Comparison of ENCODE assay signal across 33 cellular contexts in the genomic region with DNA sequence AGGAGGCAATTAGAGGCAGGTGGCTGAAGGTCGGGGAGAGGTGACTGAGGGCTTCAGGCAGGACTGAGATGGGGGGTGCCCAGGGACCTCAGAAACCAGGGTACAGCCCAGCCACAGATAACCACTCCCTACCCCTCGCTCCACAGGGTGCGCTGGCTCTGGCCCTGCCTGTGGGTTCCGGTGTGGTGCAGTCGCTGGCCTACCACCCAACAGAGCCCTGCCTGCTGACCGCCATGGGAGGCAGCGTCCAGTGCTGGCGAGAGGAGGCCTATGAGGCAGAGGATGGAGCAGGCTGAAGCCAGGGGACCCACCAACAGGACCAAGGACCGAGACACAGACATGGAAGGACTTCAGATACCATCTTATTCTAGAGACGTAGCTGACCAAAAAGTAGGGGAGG. TPM values are rescaled to one million over a fixed set of nuclear protein-coding genes. Genes with fewer than 3 reads are reported as not detected.
"Had no signal": no experiment of that assay in that cellular context is flagged by ENCODE, and none has a peak within 500 bp of the region (broad histone marks: within the 10 kb centered on the region; RNA-seq: fewer than 3 reads in every experiment).

No MANE protein-coding gene starts in this region.

- H3K27ac Mint-ChIP-seq: activated CD4-positive, alpha-beta T cell treated with anti-CD3 and anti-CD28 coated beads, Interleukin-2, amount 10 ng/mL, durations not matched to agents 24 days and 14 days; activated naive CD8-positive, alpha-beta T cell treated with anti-CD3 and anti-CD28 coated beads, Interleukin-2, amount 50 U/mL, for 24 hours; activated T-helper 1 cell treated with anti-CD3 and anti-CD28 coated beads, Interleukin-12 subunit alpha, Interleukin-12 subunit beta, Interleukin-2, Interleukin-4 antibody, amounts not matched to agents 30 ng/mL and 10 ng/mL and 1 ng/mL, durations not matched to agents 14 hours and 24 hours and 36 hours; nephron had no signal

- ATAC-seq: esophagus mucosa; left colon; pancreas; stimulated activated memory B cell treated with anti-CD40 and anti-IgM and Interleukin-4, amounts not matched to agents 10 μg/mL and 1 μg/mL and 100 μg/mL, for 72 hours; upper lobe of right lung had no signal

- H3K4me3 Mint-ChIP-seq: activated CD4-positive, alpha-beta T cell treated with anti-CD3 and anti-CD28 coated beads, Interleukin-2, amount 10 ng/mL, durations not matched to agents 24 days and 14 days; activated naive CD8-positive, alpha-beta T cell treated with anti-CD3 and anti-CD28 coated beads, Interleukin-2, amount 50 U/mL, for 24 hours; activated T-helper 1 cell treated with anti-CD3 and anti-CD28 coated beads, Interleukin-12 subunit alpha, Interleukin-12 subunit beta, Interleukin-2, Interleukin-4 antibody, amounts not matched to agents 30 ng/mL and 10 ng/mL and 1 ng/mL, durations not matched to agents 14 hours and 24 hours and 36 hours; immature natural killer cell; nephron; stimulated activated memory B cell treated with anti-CD40 and anti-IgM and Interleukin-4, amounts not matched to agents 10 μg/mL and 1 μg/mL and 100 μg/mL, for 72 hours had no signal

- H3K4me1 Mint-ChIP-seq: nephron had no signal

- H3K9me3 Mint-ChIP-seq: activated CD4-positive, alpha-beta T cell treated with anti-CD3 and anti-CD28 coated beads, Interleukin-2, amount 10 ng/mL, durations not matched to agents 24 days and 14 days; activated naive CD8-positive, alpha-beta T cell treated with anti-CD3 and anti-CD28 coated beads, Interleukin-2, amount 50 U/mL, for 24 hours; activated T-helper 1 cell treated with anti-CD3 and anti-CD28 coated beads, Interleukin-12 subunit alpha, Interleukin-12 subunit beta, Interleukin-2, Interleukin-4 antibody, amounts not matched to agents 30 ng/mL and 10 ng/mL and 1 ng/mL, durations not matched to agents 14 hours and 24 hours and 36 hours; immature natural killer cell; nephron; stimulated activated memory B cell treated with anti-CD40 and anti-IgM and Interleukin-4, amounts not matched to agents 10 μg/mL and 1 μg/mL and 100 μg/mL, for 72 hours had no signal

- DNase-seq: activated CD4-positive, alpha-beta T cell treated with anti-CD3 and anti-CD28 coated beads, Interleukin-2, amount 10 ng/mL, durations not matched to agents 24 days and 14 days; activated CD4-positive, CD25-positive, alpha-beta regulatory T cell treated with anti-CD3 and anti-CD28 coated beads, Interleukin-2, amount 50 U/mL, for 72 hours; activated gamma-delta T cell; activated naive CD4-positive, alpha-beta T cell treated with anti-CD3 and anti-CD28 coated beads, Interleukin-2, amount 50 U/mL, for 16 hours; activated naive CD8-positive, alpha-beta T cell treated with anti-CD3 and anti-CD28 coated beads, Interleukin-2, amount 50 U/mL, for 24 hours; activated T-cell treated with anti-CD3 and anti-CD28 coated beads for 4 hours; amygdala; caudate nucleus; foreskin fibroblast; head of caudate nucleus; hypothalamus; immature natural killer cell; kidney; left colon; mammary epithelial cell; pancreas; retina; sigmoid colon; small intestine; stimulated activated CD4-positive, alpha-beta T cell treated with anti-CD3 and anti-CD28 coated beads, Interleukin-4, amount 100 ng/mL, for 24 hours; T-helper 9 cell; tibial artery; upper lobe of right lung had no signal

- H3K27me3 Mint-ChIP-seq: activated CD4-positive, alpha-beta T cell treated with anti-CD3 and anti-CD28 coated beads, Interleukin-2, amount 10 ng/mL, durations not matched to agents 24 days and 14 days; activated naive CD8-positive, alpha-beta T cell treated with anti-CD3 and anti-CD28 coated beads, Interleukin-2, amount 50 U/mL, for 24 hours; stimulated activated memory B cell treated with anti-CD40 and anti-IgM and Interleukin-4, amounts not matched to agents 10 μg/mL and 1 μg/mL and 100 μg/mL, for 72 hours had no signal

RNA-seq across cellular contexts. Expression of a gene that starts 12.4 kb away (rescaled TPM):
- total RNA-seq: activated CD4-positive, alpha-beta T cell treated with anti-CD3 and anti-CD28 coated beads, Interleukin-2, amount 10 ng/mL, durations not matched to agents 24 days and 14 days; endothelial cell of umbilical vein; esophagus mucosa; kidney; left colon; liver; mammary epithelial cell; mucosa of gallbladder; pancreas; prostate gland; sigmoid colon; suprapubic skin; T-helper 1 cell treated with Interleukin-12 subunit alpha and Interleukin-12 subunit beta and Interleukin-4 antibody, amounts not matched to agents 30 ng/mL and 1 ng/mL, for 36 hours; upper lobe of right lung had no signal
